Comparison of ENCODE assay signal across 8 cellular contexts in genomic region chr19:40804783-40805242, GRCh38. TPM values are rescaled to one million over a fixed set of nuclear protein-coding genes. Genes with fewer than 3 reads are reported as not detected.
DNase-seq lines count a peak whose midpoint lies in the region; ATAC-seq and TF ChIP-seq lines count a peak whose summit lies in the region.

No MANE protein-coding gene starts in this region.

- DNase-seq in fibroblast of villous mesenchyme (ENCODE audit: low read depth) (no peak), gastrocnemius medialis (no peak)
- DNase-seq in stimulated activated CD4-positive, alpha-beta T cell treated with anti-CD3 and anti-CD28 coated beads, Interleukin-12 subunit alpha, Interleukin-12 subunit beta, amount 100 ng/mL, for 4 hours, result no peak

- H3K27me3 ChIP-seq in DOHH2 (ENCODE audit: control insufficient read depth, low read length) (no peaks in the 10 kb centered on the region), gastrocnemius medialis (no peaks in the 10 kb centered on the region)

- TF ChIP-seq POLR2A in gastrocnemius medialis (IDR thresholded peaks at IDR 0.05), result no peak

- H3K4me3 ChIP-seq in DOHH2 (ENCODE audit: low read length), result no peak overlapping the region
- H3K4me3 ChIP-seq in fibroblast of villous mesenchyme (ENCODE audit: low read depth, low read length), result no peak overlapping the region
- no peak overlapping the region for H3K4me3 ChIP-seq in gastrocnemius medialis

- no peak for ATAC-seq in gastrocnemius medialis
- ATAC-seq in GM21619 (IDR thresholded peaks at IDR 0.05; ENCODE audit: unreplicated experiment), result no peak
- no peak for ATAC-seq in GM21526 (IDR thresholded peaks at IDR 0.05; ENCODE audit: low FRiP score, unreplicated experiment)
- no peak for ATAC-seq in GM19351 (IDR thresholded peaks at IDR 0.05; ENCODE audit: unreplicated experiment)

- H3K27ac ChIP-seq in DOHH2 (ENCODE audit: low read depth, low read length) (peak overlapping the region; percentile 75), VCaP (peak overlapping the region; percentile 91), gastrocnemius medialis (peak overlapping the region; percentile 94 to 96 (median 96))

- peaks cover 93% of the 10 kb centered on the region for H3K36me3 ChIP-seq in DOHH2 (ENCODE audit: control insufficient read depth, low read length)
- peaks cover 0 to 32% of the 10 kb centered on the region in 2 donors for H3K36me3 ChIP-seq in gastrocnemius medialis

- H3K4me1 ChIP-seq in DOHH2 (ENCODE audit: control insufficient read depth, low read length) (peaks cover 78% of the 10 kb centered on the region), gastrocnemius medialis (peaks cover 74 to 80% of the 10 kb centered on the region in 2 donors)

- H3K4me2 ChIP-seq in DOHH2 (ENCODE audit: low read length), result peak overlapping the region; percentile 84

- H3K9me3 ChIP-seq in DOHH2 (ENCODE audit: control insufficient read depth, insufficient read depth, low read length) (no peaks in the 10 kb centered on the region), gastrocnemius medialis (no peaks in the 10 kb centered on the region)

- peak; percentile 13 for TF ChIP-seq CTCF in DOHH2 (IDR thresholded peaks at IDR 0.05; ENCODE audit: low read depth, low read length, poor library complexity, severe bottlenecking)
- TF ChIP-seq CTCF in VCaP (conservative IDR thresholded peaks at IDR 0.05), result peak; percentile 41
- peak; percentile 24 for TF ChIP-seq CTCF in fibroblast of villous mesenchyme (IDR thresholded peaks at IDR 0.05; ENCODE audit: insufficient read depth, low read depth, low read length)
- no peak for TF ChIP-seq CTCF in gastrocnemius medialis (IDR thresholded peaks at IDR 0.05 in 4 of 5, conservative IDR thresholded peaks at IDR 0.05 in 1 of 5)

- intact Hi-C loops in gastrocnemius medialis (cut with DNase I; ENCODE audit: low total_unique reads), result no loop called here

- H3K9me2 ChIP-seq in DOHH2 (replicated peaks; ENCODE audit: control insufficient read depth, low read length), result no peaks in the 10 kb centered on the region

- H3K79me2 ChIP-seq in DOHH2 (ENCODE audit: control insufficient read depth, low read length), result peaks cover 83% of the 10 kb centered on the region

- peaks cover 9% of the 10 kb centered on the region for H3F3A ChIP-seq in DOHH2 (ENCODE audit: control insufficient read depth, insufficient read depth)

- in situ Hi-C loops in gastrocnemius medialis (cut with MboI; ENCODE audit: low sequenced_read_pairs in 4 of 4), result no loop called here

- peaks cover 57% of the 10 kb centered on the region for H4K20me1 ChIP-seq in DOHH2 (ENCODE audit: control insufficient read depth, insufficient read depth, low read depth, low read length)

RNA-seq across cellular contexts. Expression of gene EGLN2, which starts 5.8 kb away (rescaled TPM):
- total RNA-seq in fibroblast of villous mesenchyme (70.8 and 76.0 TPM in 2 replicates), gastrocnemius medialis (10 to 100 TPM; 42.7 to 56.6 (median 47.9) TPM)

RNA-seq across cellular contexts. Expression of gene RAB4B, which starts 26.8 kb away (rescaled TPM):
- total RNA-seq in fibroblast of villous mesenchyme (12.6 and 13.4 TPM in 2 replicates), gastrocnemius medialis (10 to 100 TPM; 14.9 to 27.2 (median 19.7) TPM)

RNA-seq across cellular contexts. Expression of gene MIA, which starts 29.5 kb away (rescaled TPM):
- total RNA-seq in fibroblast of villous mesenchyme, result not detected in 2 replicates
- total RNA-seq in gastrocnemius medialis, result not detected

RNA-seq across cellular contexts. Expression of gene CYP2A6, which starts 45.4 kb away (rescaled TPM):
- total RNA-seq in fibroblast of villous mesenchyme, result not detected in 2 replicates
- total RNA-seq in gastrocnemius medialis, result under 1 TPM in 2 of 4 donors, not detected in 2; 0.16 to 0.20 TPM

RNA-seq across cellular contexts. Expression of gene SNRPA, which starts 53.8 kb away (rescaled TPM):
- 34.1 and 36.1 TPM in 2 replicates for total RNA-seq in fibroblast of villous mesenchyme
- total RNA-seq in gastrocnemius medialis, result 10 to 100 TPM; 24.3 to 35.2 (median 27.3) TPM

Comparison
In these comparisons a context has a peak if more than half of its experiments do, and no peak if none do; other contexts are left out.
1. CTCF ChIP-seq: peak in DOHH2 (single experiment), VCaP (single experiment) and fibroblast of villous mesenchyme (single experiment); none in gastrocnemius medialis (0 of 5).
2. Peak in every context shown above with its lines, with median percentiles within 50 percentile points of each other: H3K27ac ChIP-seq.